Comparison of ENCODE assay signal across 1 cellular context in genomic region chr10:13525683-13526082, GRCh38.
TF ChIP-seq lines count a peak whose summit lies in the region.

No MANE protein-coding gene starts in this region.

TF ChIP-seq in HepG2, 621 proteins besides CTCF, POLR2A, EP300 and RAD21 (continued from another document):
- no peak for TF ChIP-seq BCLAF1 (IDR thresholded peaks at IDR 0.05)
- no peak for TF ChIP-seq ZNF572 (CRISPR knock-in tag; IDR thresholded peaks at IDR 0.05)
- TF ChIP-seq MAFK (conservative IDR thresholded peaks at IDR 0.05 in 1 of 2, IDR thresholded peaks at IDR 0.05 in 1 of 2; ENCODE audit: low read length in 2 of 2) = peak; percentile 96 to 98
